ENCODE assay signal across 19 cellular contexts in genomic region chr20:57013221-57013620, GRCh38.
"Had no signal": no experiment of that assay in that cellular context is flagged by ENCODE, and none has a peak within 500 bp of the region (broad histone marks: within the 10 kb centered on the region; RNA-seq: fewer than 3 reads in every experiment).

No MANE protein-coding gene starts in this region.

- H3K4me3 ChIP-seq: dorsolateral prefrontal cortex, gastrocnemius medialis, heart right ventricle, psoas muscle, spleen, tibial artery, upper lobe of left lung, uterus had no signal

- DNase-seq: cortex of kidney; dorsolateral prefrontal cortex; effector CD8-positive, alpha-beta T cell; gastrocnemius medialis; heart right ventricle; hypothalamus; naive B cell; psoas muscle; spleen; stimulated activated CD4-positive, alpha-beta T cell treated with anti-CD3 and anti-CD28 coated beads, Interleukin-15, amount 100 ng/mL, for 24 hours; stimulated activated CD4-positive, alpha-beta T cell treated with anti-CD3 and anti-CD28 coated beads, Interleukin-1b, Interleukin-23, amount 100 ng/mL, for 48 hours; stimulated activated CD4-positive, alpha-beta T cell treated with anti-CD3 and anti-CD28 coated beads, Interleukin-4, amount 100 ng/mL, for 24 hours; tibial artery; upper lobe of left lung; uterus had no signal

- H3K27me3 ChIP-seq: upper lobe of left lung, uterus had no signal

- H3K36me3 ChIP-seq: esophagus muscularis mucosa, gastrocnemius medialis, heart right ventricle, spleen, tibial artery, upper lobe of left lung, uterus had no signal

- H3K27ac ChIP-seq: dorsolateral prefrontal cortex, epithelial cell of prostate, esophagus muscularis mucosa, gastrocnemius medialis, heart right ventricle, psoas muscle, spleen, tibial artery, upper lobe of left lung, uterus had no signal

- H3K9me3 ChIP-seq: esophagus muscularis mucosa, gastrocnemius medialis, heart right ventricle, psoas muscle, spleen, tibial artery, upper lobe of left lung, uterus had no signal

- ATAC-seq: gastrocnemius medialis; heart right ventricle; psoas muscle; sciatic nerve; stimulated activated memory B cell treated with anti-CD40 and anti-IgM and Interleukin-4, amounts not matched to agents 10 μg/mL and 1 μg/mL and 100 μg/mL, for 72 hours had no signal

- H3K4me1 ChIP-seq: gastrocnemius medialis, heart right ventricle, psoas muscle, spleen, tibial artery, upper lobe of left lung, uterus had no signal
